ENCODE assay signal across 12 cellular contexts in the genomic region with DNA sequence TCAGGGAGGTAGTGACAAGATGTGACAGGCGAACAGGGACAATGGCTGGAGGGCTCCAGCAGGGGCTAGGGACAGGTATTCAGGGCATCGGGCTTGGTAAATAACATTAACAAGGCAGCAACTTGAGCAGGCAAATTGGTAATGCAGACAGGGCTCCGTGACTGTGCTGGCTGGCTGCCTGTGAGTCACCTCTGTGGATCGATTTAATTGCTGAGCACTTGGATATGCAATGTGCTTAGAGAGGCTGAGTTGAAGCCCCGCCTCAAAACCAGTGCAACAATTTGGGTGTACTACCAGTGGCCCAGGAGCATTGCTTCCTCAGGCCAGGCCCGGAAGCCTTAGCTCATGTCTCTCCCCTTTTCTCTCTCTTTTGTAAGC. TPM values are rescaled to one million over a fixed set of nuclear protein-coding genes. Genes with fewer than 3 reads are reported as not detected.
DNase-seq lines count a peak whose midpoint lies in the region; ATAC-seq, FAIRE-seq and TF ChIP-seq lines count a peak whose summit lies in the region.
"Had no signal": no experiment of that assay in that cellular context is flagged by ENCODE, and none has a peak within 500 bp of the region (broad histone marks: within the 10 kb centered on the region; RNA-seq: fewer than 3 reads in every experiment).

No MANE protein-coding gene starts in this region.

- H3K36me3 Mint-ChIP-seq in WTC11 (no peaks in the 10 kb centered on the region), T-helper 17 cell (ENCODE audit: low read depth) (no peaks in the 10 kb centered on the region)
- H3K36me3 Mint-ChIP-seq: CD8-positive, alpha-beta memory T cell had no signal

- H3K4me1 Mint-ChIP-seq in WTC11 (peaks cover 14% of the 10 kb centered on the region), T-helper 17 cell (no peaks in the 10 kb centered on the region)
- H3K4me1 Mint-ChIP-seq: CD8-positive, alpha-beta memory T cell had no signal

- H3K27me3 Mint-ChIP-seq in WTC11 (ENCODE audit: low read depth) = peaks cover 6% of the 10 kb centered on the region
- H3K27me3 Mint-ChIP-seq in T-helper 17 cell = peaks cover 29% of the 10 kb centered on the region

- DNase-seq in AG10803 (ENCODE audit: low read depth) (peak; percentile 82), HTR-8/SVneo (ENCODE audit: insufficient read length, low spot score) (peak; percentile 11), WTC11 (ENCODE audit: low spot score) (no peak), kidney epithelial cell (ENCODE audit: low read depth) (peak; percentile 10), KG1 (lab: John Stamatoyannopoulos, UW) (no peak), GM10248 (ENCODE audit: extremely low spot score) (no peak), T-helper 17 cell (no peak)
- DNase-seq in stimulated activated CD4-positive, alpha-beta T cell treated with anti-CD3 and anti-CD28 coated beads, Interleukin-1b, Interleukin-23, amount 100 ng/mL, for 48 hours = no peak
- DNase-seq: activated T-cell treated with anti-CD3 and anti-CD28 coated beads for 4 hours; CD8-positive, alpha-beta memory T cell had no signal

- H3K9me3 Mint-ChIP-seq in WTC11 = no peaks in the 10 kb centered on the region
- H3K9me3 Mint-ChIP-seq: CD8-positive, alpha-beta memory T cell had no signal

- POLR2A ChIA-PET in WTC11 (lab: Charles Lee) = no interaction called here
- POLR2A ChIA-PET in GM10248 (lab: Yijun Ruan, JAX) = no interaction called here

- no peak overlapping the region for H3K4me3 ChIP-seq in AG10803 (ENCODE audit: low read length)
- no peak overlapping the region for H3K4me3 ChIP-seq in kidney epithelial cell (ENCODE audit: low read depth, low read length)

- no peaks in the 10 kb centered on the region for H3K9me3 ChIP-seq in T-helper 17 cell (ENCODE audit: control insufficient read depth, low read length, poor library complexity, severe bottlenecking)

- H3K27ac Mint-ChIP-seq in WTC11 (no peak overlapping the region), T-helper 17 cell (no peak overlapping the region)
- H3K27ac Mint-ChIP-seq: CD8-positive, alpha-beta memory T cell had no signal

- H3K4me3 Mint-ChIP-seq in WTC11 (no peak overlapping the region), T-helper 17 cell (no peak overlapping the region)
- H3K4me3 Mint-ChIP-seq: CD8-positive, alpha-beta memory T cell had no signal

- H3K27me3 ChIP-seq in kidney epithelial cell (ENCODE audit: control insufficient read depth, insufficient read depth, low read length) = peaks cover 2% of the 10 kb centered on the region

- CTCF ChIA-PET in WTC11 (lab: Charles Lee) (interaction anchor here (0.6 to 3.0 kb wide), 21 partner anchors 8 to 1068 kb away, joined by 3 to 22 read pairs (median 7); partner anchors contain the start of genes GABRA3 and GABRQ), GM10248 (lab: Yijun Ruan, JAX) (interaction anchor here (1.1 to 3.0 kb wide), 9 partner anchors 9 to 887 kb away, joined by 3 to 13 read pairs (median 7); no protein-coding TSS in a partner anchor)

- no peaks in the 10 kb centered on the region for H3K36me3 ChIP-seq in kidney epithelial cell (ENCODE audit: control insufficient read depth, insufficient read depth, low read length)

- no peak for FAIRE-seq in HTR-8/SVneo (lab: Jason Lieb, UNC)

- peak; percentile 14 for ATAC-seq in WTC11
- no peak for ATAC-seq in T-helper 17 cell

- TF ChIP-seq CTCF in AG10803 (conservative IDR thresholded peaks at IDR 0.05; ENCODE audit: low read length) (no peak), WTC11 (IDR thresholded peaks at IDR 0.05) (no peak), kidney epithelial cell (IDR thresholded peaks at IDR 0.05; ENCODE audit: insufficient read depth, low read length, poor library complexity, severe bottlenecking) (no peak), GM10248 (IDR thresholded peaks at IDR 0.05; ENCODE audit: control extremely low read depth, extremely low read depth, low read depth, missing control alignments) (no peak)

TF ChIP-seq in WTC11, 78 proteins besides CTCF, POLR2A, EP300 and RAD21 (continues in another document):
- TF ChIP-seq ELF4 (CRISPR knock-in tag; IDR thresholded peaks at IDR 0.05; ENCODE audit: low read depth) (no peak), NR3C1 (CRISPR knock-in tag; conservative IDR thresholded peaks at IDR 0.05; ENCODE audit: low read depth) (no peak), ZNF232 (CRISPR knock-in tag; IDR thresholded peaks at IDR 0.05) (no peak), ZNF512 (CRISPR knock-in tag; IDR thresholded peaks at IDR 0.05; ENCODE audit: borderline replicate concordance) (no peak), OVOL2 (CRISPR knock-in tag; IDR thresholded peaks at IDR 0.05; ENCODE audit: borderline replicate concordance) (no peak), JAZF1 (CRISPR knock-in tag; IDR thresholded peaks at IDR 0.05) (no peak), KAT7 (CRISPR knock-in tag; IDR thresholded peaks at IDR 0.05; ENCODE audit: borderline replicate concordance) (no peak), ZNF121 (CRISPR knock-in tag; IDR thresholded peaks at IDR 0.05) (no peak), SMAD3 (CRISPR knock-in tag; IDR thresholded peaks at IDR 0.05; ENCODE audit: borderline replicate concordance) (no peak), FOXP4 (CRISPR knock-in tag; IDR thresholded peaks at IDR 0.05) (no peak)
- TF ChIP-seq, protein P1, sequence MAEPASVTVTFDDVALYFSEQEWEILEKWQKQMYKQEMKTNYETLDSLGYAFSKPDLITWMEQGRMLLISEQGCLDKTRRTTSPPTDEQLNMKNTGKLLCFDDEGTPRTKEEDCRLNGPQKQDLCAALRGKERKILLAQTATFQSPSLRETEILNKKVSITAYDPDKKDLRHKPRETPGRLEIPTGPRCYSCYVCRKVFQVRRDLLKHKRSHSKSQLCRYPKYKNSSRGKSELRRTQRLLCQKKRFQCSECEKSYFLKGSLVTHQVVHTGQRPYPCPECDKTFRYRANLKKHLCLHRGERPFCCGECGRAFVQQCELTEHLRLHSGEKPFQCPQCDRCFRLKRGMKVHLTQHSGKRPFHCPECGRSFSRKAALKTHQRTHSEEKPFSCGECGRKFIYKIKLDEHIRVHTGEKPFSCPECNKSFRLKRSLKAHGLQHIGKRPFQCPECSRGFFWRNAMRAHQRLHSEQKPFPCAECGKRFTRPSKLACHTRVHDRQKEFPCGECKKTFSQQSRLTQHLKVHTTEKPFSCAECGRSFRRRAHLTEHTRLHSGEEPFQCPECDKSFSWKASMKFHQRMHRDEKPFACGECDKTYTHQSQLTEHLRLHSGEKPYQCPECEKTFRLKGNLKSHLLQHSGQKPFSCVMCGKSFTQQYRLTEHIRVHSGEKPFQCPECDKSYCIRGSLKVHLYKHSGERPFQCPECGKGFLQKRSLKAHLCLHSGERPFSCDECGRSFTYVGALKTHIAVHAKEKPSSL (CRISPR knock-in tag; conservative IDR thresholded peaks at IDR 0.05) = no peak

RNA-seq across cellular contexts. Expression of gene CNGA2, which starts 19.5 kb away (rescaled TPM):
- total RNA-seq in WTC11 (2021) (not detected in 3 replicates), kidney epithelial cell (not detected in 2 replicates), T-helper 17 cell (not detected)
- total RNA-seq: CD8-positive, alpha-beta memory T cell; lung microvascular endothelial cell; temporal lobe had no signal

RNA-seq across cellular contexts. Expression of gene FATE1, which starts 38.2 kb away (rescaled TPM):
- total RNA-seq in WTC11 (2021) (not detected in 3 replicates), kidney epithelial cell (not detected in 2 replicates), T-helper 17 cell (not detected)
- total RNA-seq: CD8-positive, alpha-beta memory T cell; lung microvascular endothelial cell; temporal lobe had no signal

RNA-seq across cellular contexts. Expression of gene PRRG3, which starts 58.8 kb away (rescaled TPM):
- total RNA-seq in WTC11 (2021) (5.1 to 9.8 TPM (median 7.1 TPM) in 3 replicates), kidney epithelial cell (under 0.01 and 0.33 TPM in 2 replicates), T-helper 17 cell (not detected)
- total RNA-seq: CD8-positive, alpha-beta memory T cell; lung microvascular endothelial cell had no signal

Comparison
In these comparisons a context has a peak if more than half of its experiments do, and no peak if none do; other contexts are left out.
1. DNase-seq: peak in AG10803 (single experiment), HTR-8/SVneo (single experiment) and kidney epithelial cell (single experiment); none in WTC11 (single experiment), KG1 (single experiment), GM10248 (single experiment), stimulated activated CD4-positive, alpha-beta T cell treated with anti-CD3 and anti-CD28 coated beads, Interleukin-1b, Interleukin-23, amount 100 ng/mL, for 48 hours (single experiment) and T-helper 17 cell (0 of 3).